Comparison of ENCODE assay signal across 1 cellular context in genomic region chr7:130669051-130669700, GRCh38.
A peak's percentile ranks its signal among the peaks of the same experiment; 100 is the strongest.
TF ChIP-seq lines count a peak whose summit lies in the region.

No MANE protein-coding gene starts in this region.

TF ChIP-seq in GM12878, 131 proteins besides CTCF, POLR2A, EP300 and RAD21:
- TF ChIP-seq PRDM15 (CRISPR knock-in tag; IDR thresholded peaks at IDR 0.05), result no peak
- peak in 1 of 2 experiments; percentile 26; a peak in 1 of 4 replicates for TF ChIP-seq IKZF2 (IDR thresholded peaks at IDR 0.05)
- TF ChIP-seq HDAC2 (IDR thresholded peaks at IDR 0.05), result no peak
- no peak for TF ChIP-seq FOXK2 (IDR thresholded peaks at IDR 0.05)
